Comparison of ENCODE assay signal across 33 cellular contexts in the genomic region with DNA sequence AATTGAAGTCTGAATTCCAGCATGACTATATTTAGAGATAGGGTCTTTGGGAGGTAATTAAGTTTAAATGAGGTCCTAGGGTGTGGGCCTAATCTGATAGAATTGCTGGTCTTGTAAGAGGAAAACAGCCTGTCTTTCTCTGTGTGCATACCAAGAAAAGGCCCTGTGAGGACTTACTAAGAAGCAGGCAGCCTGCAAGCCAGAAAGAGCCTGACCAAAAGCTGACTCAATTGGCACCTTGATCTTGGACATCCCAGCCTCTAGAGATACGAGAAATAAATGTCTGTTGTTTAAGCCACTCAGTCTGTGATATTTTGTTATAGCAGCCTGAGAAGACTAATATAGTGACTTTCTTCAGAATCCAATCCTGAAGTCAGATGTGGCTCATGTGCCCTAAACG. TPM values are rescaled to one million over a fixed set of nuclear protein-coding genes. Genes with fewer than 3 reads are reported as not detected.
"Had no signal": no experiment of that assay in that cellular context is flagged by ENCODE, and none has a peak within 500 bp of the region (broad histone marks: within the 10 kb centered on the region; RNA-seq: fewer than 3 reads in every experiment).

No MANE protein-coding gene starts in this region.

- H3K9ac ChIP-seq: KMS-11 had no signal

- H3K27ac ChIP-seq: KMS-11, PC-9, RWPE1, WERI-Rb-1 had no signal

- ATAC-seq: activated naive CD4-positive, alpha-beta T cell treated with anti-CD3 and anti-CD28 coated beads, Interleukin-2, amount 50 U/mL, for 72 hours; Right ventricle myocardium inferior had no signal

- H3K4me2 ChIP-seq: KMS-11, PC-9 had no signal

- H3K4me3 ChIP-seq: PC-9 had no signal

- H2AFZ ChIP-seq: PC-9 had no signal

- DNase-seq: activated CD4-positive, alpha-beta memory T cell treated with anti-CD3 and anti-CD28 coated beads, Interleukin-2, amount 10 ng/mL, durations not matched to agents 7 days and 5 days; activated CD4-positive, alpha-beta T cell treated with anti-CD3 and anti-CD28 coated beads for 1 hour; activated CD4-positive, alpha-beta T cell treated with anti-CD3 and anti-CD28 coated beads for 48 hours; activated CD4-positive, CD25-positive, alpha-beta regulatory T cell; activated CD8-positive, alpha-beta memory T cell treated with anti-CD3 and anti-CD28 coated beads for 24 hours; activated gamma-delta T cell treated with Interleukin-2 at 50 U/mL for 16 hours; activated naive CD4-positive, alpha-beta T cell treated with anti-CD3 and anti-CD28 coated beads for 36 hours; activated T-cell treated with anti-CD3 and anti-CD28 coated beads, Interleukin-2, amount 50 U/mL, for 24 hours; anterior cingulate cortex; caudate nucleus; cerebellar nuclear complex; NCI-H1092 treated with DMSO at 0.1 percent for 48 hours; NCI-H1417; NCI-H146; NCI-H187; NCI-H2029 treated with DMSO at 0.1 percent for 48 hours; NCI-H2107; NCI-H2171; NCI-H510A; NCI-H526; NCI-H748 treated with DMSO at 0.1 percent for 48 hours; NK-92 treated with Interleukin-12 subunit alpha and Interleukin-12 subunit beta, amount 100 ng/mL, for 24 hours; PC-9; SW 1271; T-helper 1 cell; T-helper 2 cell; T-helper 9 cell; WERI-Rb-1 had no signal

- H3K36me3 ChIP-seq: WERI-Rb-1 had no signal

RNA-seq across cellular contexts. Expression of gene ARL14EPL, which starts 14.6 kb away (rescaled TPM):
- total RNA-seq: activated CD4-positive, alpha-beta memory T cell treated with anti-CD3 and anti-CD28 coated beads, Interleukin-2, amount 10 ng/mL, durations not matched to agents 7 days and 5 days; activated naive CD4-positive, alpha-beta T cell treated with anti-CD3 and anti-CD28 coated beads for 36 hours; activated naive CD4-positive, alpha-beta T cell treated with anti-CD3 and anti-CD28 coated beads, Interleukin-2, amount 50 U/mL, for 72 hours; bronchial epithelial cell; Right ventricle myocardium inferior had no signal
